8 cellular contexts compared by ENCODE assay signal in the genomic region with DNA sequence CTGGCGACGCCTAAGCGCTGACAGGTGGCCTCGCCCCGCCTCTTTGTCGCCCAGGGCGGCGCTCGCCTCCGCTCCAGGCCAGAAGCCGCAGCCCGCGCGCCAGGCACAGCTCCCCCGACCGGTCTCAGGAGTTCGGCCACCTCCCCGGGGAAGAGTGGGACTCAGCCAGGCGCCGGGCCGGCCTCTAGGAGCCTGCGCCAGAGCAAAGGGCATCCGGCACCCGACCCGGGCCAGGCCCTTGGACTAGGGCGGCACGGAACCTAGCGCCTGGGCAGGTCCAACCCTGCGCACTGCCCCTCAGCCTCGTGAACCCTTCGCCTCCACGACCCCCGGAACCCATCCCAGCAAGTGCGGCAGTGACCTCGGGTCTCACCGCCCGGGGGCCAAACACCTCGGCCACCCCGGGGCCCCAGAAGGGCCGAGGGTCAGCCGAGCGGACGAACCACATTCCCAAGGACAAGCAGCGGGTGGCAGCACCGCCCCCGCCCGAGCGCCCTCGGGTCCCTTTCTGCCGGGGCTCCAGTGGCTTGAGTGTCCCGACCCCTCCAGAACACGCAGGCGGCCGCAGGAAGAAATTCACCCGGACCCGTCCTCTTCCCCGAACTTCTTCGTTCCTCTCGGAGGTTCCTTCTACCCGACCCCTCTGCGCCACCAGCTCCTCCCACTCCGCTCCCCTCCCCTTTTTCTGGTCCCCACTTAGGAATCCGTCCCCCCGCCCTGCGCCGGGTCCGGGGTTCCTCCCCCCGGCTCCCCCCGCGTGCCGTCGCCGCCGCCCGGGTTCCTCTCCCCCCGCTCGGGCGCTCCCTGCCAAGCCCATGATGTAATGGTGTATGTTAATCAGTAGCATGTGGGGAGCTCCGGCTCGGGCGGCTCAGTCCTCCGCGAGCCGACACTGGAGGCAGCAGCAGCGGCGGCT.
DNase-seq lines count a peak whose midpoint lies in the region; ATAC-seq lines count a peak whose summit lies in the region.

No MANE protein-coding gene starts in this region.

- H3K4me1 ChIP-seq in HUES48 (ENCODE audit: control insufficient read depth, insufficient read depth, low read length) (peaks cover 19% of the 10 kb centered on the region), neuron (ENCODE audit: insufficient read depth, low read length) (peaks cover 32% of the 10 kb centered on the region)

- H3K27ac ChIP-seq in HUES48 (ENCODE audit: low read depth, low read length): no peak overlapping the region

- H3K9me3 ChIP-seq in HUES48 (ENCODE audit: control insufficient read depth, insufficient read depth, low read length) (no peaks in the 10 kb centered on the region), neuron (ENCODE audit: low read length) (no peaks in the 10 kb centered on the region)

- H3K9ac ChIP-seq in HUES48 (ENCODE audit: low read depth, low read length): peak overlapping the region; percentile 73

- H3K4me3 ChIP-seq in HUES48 (ENCODE audit: low read depth, low read length) (peak overlapping the region; percentile 86), neuron (ENCODE audit: low read length) (peak overlapping the region; percentile 74)

- ATAC-seq in GM21423 (IDR thresholded peaks at IDR 0.05; ENCODE audit: unreplicated experiment): peak; percentile 54

- DNase-seq in DMS53 treated with DMSO at 0.1 percent for 48 hours (lab: John Stamatoyannopoulos, UW; ENCODE audit: unreplicated experiment) (peak; percentile 94), RPMI8226 (peak; percentile 83), foreskin melanocyte (peak; percentile 74), superior temporal gyrus (ENCODE audit: extremely low spot score) (peak; percentile 86)
- peak; percentile 40 to 68 (median 48) for DNase-seq in activated naive CD4-positive, alpha-beta T cell (lab: John Stamatoyannopoulos, UW)

- H2AFZ ChIP-seq in neuron (ENCODE audit: low read depth, low read length): peak overlapping the region; percentile 80

- H3K27me3 ChIP-seq in HUES48 (ENCODE audit: control insufficient read depth, insufficient read depth, low read length) (peaks cover 34% of the 10 kb centered on the region), neuron (ENCODE audit: insufficient read depth, low read length) (no peaks in the 10 kb centered on the region)

- H3K36me3 ChIP-seq in HUES48 (ENCODE audit: control insufficient read depth, insufficient read depth, low read length): no peaks in the 10 kb centered on the region
- no peaks in the 10 kb centered on the region for H3K36me3 ChIP-seq in neuron (ENCODE audit: insufficient read depth, low read length)
